In the genomic region with DNA sequence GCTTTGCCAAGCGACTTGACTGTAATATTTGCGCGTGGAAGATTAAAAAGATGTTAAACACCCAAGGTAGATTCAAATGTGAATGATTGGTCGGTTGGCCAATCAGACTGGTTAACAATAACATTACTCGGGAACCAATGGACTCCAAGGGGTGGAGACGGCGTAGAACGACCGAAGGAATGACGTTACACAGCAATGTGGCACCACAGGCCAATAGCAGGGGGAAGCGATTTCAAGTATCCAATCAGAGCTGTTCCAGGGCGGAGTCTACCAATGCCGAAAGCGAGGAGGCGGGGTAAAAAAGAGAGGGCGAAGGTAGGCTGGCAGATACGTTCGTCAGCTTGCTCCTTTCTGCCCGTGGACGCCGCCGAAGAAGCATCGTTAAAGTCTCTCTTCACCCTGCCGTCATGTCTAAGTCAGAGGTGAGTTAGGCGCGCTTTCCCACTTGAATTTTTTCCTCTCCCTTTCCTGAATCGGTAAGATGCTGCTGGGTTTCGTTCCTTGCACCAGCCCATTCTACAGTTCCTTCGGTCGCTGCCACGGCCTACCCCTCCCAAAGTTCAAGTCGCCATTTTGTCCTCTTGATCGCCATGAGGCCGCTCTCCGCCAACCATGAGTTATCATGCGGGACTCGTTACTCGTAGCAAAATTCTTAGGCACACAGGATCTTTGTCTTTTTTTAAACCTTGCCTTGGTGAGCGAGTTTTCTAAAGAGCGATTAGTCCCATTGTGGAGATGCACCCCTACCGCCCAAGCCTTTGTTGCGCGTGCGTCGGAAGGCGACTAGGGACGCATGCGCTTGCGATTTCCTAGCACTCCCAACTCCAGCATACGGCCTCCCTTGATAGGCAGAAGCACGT, we compare ENCODE assay signal across 8 cellular contexts. TPM values are rescaled to one million over a fixed set of nuclear protein-coding genes. Genes with fewer than 3 reads are reported as not detected.
DNase-seq lines count a peak whose midpoint lies in the region; ATAC-seq and TF ChIP-seq lines count a peak whose summit lies in the region.

HNRNPA1 (plus strand) TSS at position 326 of the 860 bp plus-strand sequence; CDS start at position 408, 82 bp downstream.

- peak; percentile 95 for DNase-seq in AG08396 (ENCODE audit: low spot score)
- peak; percentile 99 for DNase-seq in NCI-H345 (lab: John Stamatoyannopoulos, UW)
- DNase-seq in activated B cell treated with CpG ODN at 0.5 μM for 24 hours: peak; percentile 76
- peak; percentile 99 for DNase-seq in central memory CD4-positive, alpha-beta T cell
- DNase-seq in inferior parietal cortex (ENCODE audit: extremely low spot score): peak; percentile 100
- peak; percentile 92 for DNase-seq in spleen

- 0% methylated on average over 44 to 51 of the region's 51 CpGs for WGBS in spleen, 5 donors

- H3K27ac ChIP-seq in spleen: peak within 1 kb of the TSS; percentile 89 to 99 (median 96)

- no peak within 1 kb of the TSS for H3K4me3 Mint-ChIP-seq in activated B cell treated with CpG ODN at 0.5 μM for 24 hours

- intact Hi-C loops in activated B cell treated with CpG ODN at 0.5 μM for 24 hours (cut with micrococcal nuclease) (loop anchor here (1.0 to 2.0 kb wide), 7 partner anchors 21 to 654 kb away; partner anchors contain the start of genes ATF7, CALCOCO1, COPZ1 and HOXC4), spleen (cut with DNase I; ENCODE audit: low total_unique reads) (no loop called here)

- peaks cover 10 to 44% (median 37%) of the 10 kb centered on the region in 6 donors for H3K36me3 ChIP-seq in spleen

- CTCF ChIA-PET in activated B cell treated with CpG ODN at 0.5 μM for 24 hours (lab: Charles Lee): interaction anchor here (1.1 to 2.1 kb wide), 4 partner anchors 13 to 79 kb away, joined by 3 to 7 read pairs (median 6); partner anchors contain the start of gene COPZ1

- H3K9me3 Mint-ChIP-seq in activated B cell treated with CpG ODN at 0.5 μM for 24 hours: no peaks in the 10 kb centered on the region

- H3K36me3 Mint-ChIP-seq in activated B cell treated with CpG ODN at 0.5 μM for 24 hours (ENCODE audit: low read depth): peaks cover 14% of the 10 kb centered on the region

- H3K9me3 ChIP-seq in spleen: no peaks in the 10 kb centered on the region

- peaks cover 47 to 83% (median 71%) of the 10 kb centered on the region in 6 donors for H3K4me1 ChIP-seq in spleen

- POLR2A ChIA-PET in activated B cell treated with CpG ODN at 0.5 μM for 24 hours (lab: Charles Lee): interaction anchor here (0.5 to 3.1 kb wide), 42 partner anchors 8 to 1458 kb away, joined by 3 to 54 read pairs (median 6); partner anchors contain the start of genes COPZ1, EIF4B, HOXC4 and NCKAP1L

- ATAC-seq in HG03175 (IDR thresholded peaks at IDR 0.05; ENCODE audit: unreplicated experiment) (peak; percentile 89), activated B cell treated with CpG ODN at 0.5 μM for 24 hours (ENCODE audit: low read depth) (peak; percentile 83)

- H3K27me3 ChIP-seq in spleen (replicated peaks in 1 of 7): no peaks in the 10 kb centered on the region

- H3K4me1 Mint-ChIP-seq in activated B cell treated with CpG ODN at 0.5 μM for 24 hours: peaks cover 67% of the 10 kb centered on the region

- H3K4me3 ChIP-seq in spleen: peak within 1 kb of the TSS; percentile 61 to 88 (median 78)

- peak; percentile 98 for TF ChIP-seq POLR2A in GM18951 (IDR thresholded peaks at IDR 0.05; ENCODE audit: extremely low read depth, insufficient read depth, insufficient read length)
- peak; percentile 94 to 98 (median 96) for TF ChIP-seq POLR2A in spleen (IDR thresholded peaks at IDR 0.05)

- H3K27ac Mint-ChIP-seq in activated B cell treated with CpG ODN at 0.5 μM for 24 hours: no peak within 1 kb of the TSS

- H3K27me3 Mint-ChIP-seq in activated B cell treated with CpG ODN at 0.5 μM for 24 hours: no peaks in the 10 kb centered on the region

- TF ChIP-seq CTCF in activated B cell treated with CpG ODN at 0.5 μM for 24 hours (IDR thresholded peaks at IDR 0.05) (no peak), spleen (IDR thresholded peaks at IDR 0.05 in 8 of 11, conservative IDR thresholded peaks at IDR 0.05 in 3 of 11) (peak in 2 of 11 experiments; percentile 5 to 15)

- in situ Hi-C loops in GM18951 (cut with MboI; ENCODE audit: low sequenced_read_pairs, unreplicated experiment): no loop called here

RNA-seq across cellular contexts. Expression of gene HNRNPA1, which starts in this region (rescaled TPM):
- total RNA-seq in activated B cell treated with CpG ODN at 0.5 μM for 24 hours (1,995 and 2,126 TPM in 2 replicates), spleen (100 to 1,000 TPM; 511 to 957 (median 742) TPM)
- 1,000 to 10,000 TPM; 1,074 to 1,168 (median 1,166) TPM for polyA plus RNA-seq in spleen

Comparison
In these comparisons a context has a peak if more than half of its experiments do, and no peak if none do; other contexts are left out.
1. Peak in every context shown above with its lines: DNase-seq, ATAC-seq, H3K4me3 ChIP-seq and H3K27ac ChIP-seq.